ENCODE assay signal across 34 cellular contexts in the genomic region with DNA sequence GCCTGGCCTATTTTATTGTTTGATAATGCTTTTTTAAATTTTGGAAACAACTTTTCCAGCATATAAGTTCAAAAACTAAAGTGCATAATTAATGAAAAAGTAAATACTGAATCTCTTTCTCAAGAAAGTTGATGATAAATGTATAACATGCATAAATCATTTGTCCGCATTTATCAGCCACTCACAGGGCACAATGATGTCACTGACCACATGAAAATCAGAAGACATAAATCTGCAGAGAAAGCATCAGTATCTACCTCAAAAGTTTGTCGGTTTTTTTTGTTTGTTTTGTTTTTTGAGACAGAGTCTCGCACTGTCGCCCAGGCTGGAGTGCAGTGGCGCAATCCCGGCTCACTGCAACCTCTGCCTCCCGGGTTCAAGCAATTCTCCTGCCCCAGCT.
"Had no signal": no experiment of that assay in that cellular context is flagged by ENCODE, and none has a peak within 500 bp of the region (broad histone marks: within the 10 kb centered on the region; RNA-seq: fewer than 3 reads in every experiment).

No MANE protein-coding gene starts in this region.

- DNase-seq: Kasumi-1, MG63, MM.1S, MV-4-11, NCI-H1048, NCI-H1092, NCI-H1092 treated with DMSO at 0.1 percent for 48 hours, NCI-H1105, NCI-H1105 treated with DMSO at 0.1 percent for 48 hours, NCI-H1417, NCI-H1417 treated with DMSO at 0.1 percent for 48 hours, NCI-H1436, NCI-H1436 treated with DMSO at 0.1 percent for 48 hours, NCI-H146, NCI-H1694, NCI-H1694 treated with DMSO at 0.1 percent for 48 hours, NCI-H187, NCI-H187 treated with DMSO at 0.1 percent for 48 hours, NCI-H1930, NCI-H2029, NCI-H2029 treated with DMSO at 0.1 percent for 48 hours, NCI-H2081, NCI-H2081 treated with DMSO at 0.1 percent for 48 hours, NCI-H2107, NCI-H2171, NCI-H2171 treated with DMSO at 0.1 percent for 48 hours, NCI-H2227 treated with DMSO at 0.1 percent for 48 hours, NCI-H226, NCI-H345, NCI-H446, NCI-H446 treated with DMSO at 0.1 percent for 48 hours, NCI-H510A, NCI-H510A treated with DMSO at 0.1 percent for 48 hours had no signal

- H3K4me2 ChIP-seq: KMS-11 had no signal

- H3K9ac ChIP-seq: KMS-11 had no signal

- H3K4me3 ChIP-seq: MG63 had no signal

- H3K27ac ChIP-seq: KMS-11 had no signal

- H3K27me3 ChIP-seq: MG63 had no signal

- H3K36me3 ChIP-seq: MG63 had no signal

- H3K9me3 ChIP-seq: MG63 had no signal
